ENCODE assay signal across 16 cellular contexts in the genomic region with DNA sequence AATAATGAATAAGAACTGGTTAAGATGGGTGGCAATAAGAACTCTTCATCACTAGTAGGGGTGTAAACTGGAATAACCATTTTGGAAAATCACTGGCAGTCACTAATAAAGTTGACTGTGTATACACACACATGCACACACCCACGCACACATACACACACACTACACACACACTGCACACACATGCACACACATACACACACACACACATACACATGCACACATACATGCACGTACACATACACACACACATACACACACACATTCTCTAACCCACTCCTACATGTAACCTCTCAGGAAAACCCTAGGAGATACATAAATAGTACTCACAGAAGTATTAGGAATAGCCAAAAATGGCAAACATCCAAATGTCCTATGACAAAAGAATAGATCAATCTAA.
A peak's percentile ranks its signal among the peaks of the same experiment; 100 is the strongest.
DNase-seq lines count a peak whose midpoint lies in the region; ATAC-seq, FAIRE-seq and TF ChIP-seq lines count a peak whose summit lies in the region.
"Had no signal": no experiment of that assay in that cellular context is flagged by ENCODE, and none has a peak within 500 bp of the region (broad histone marks: within the 10 kb centered on the region; RNA-seq: fewer than 3 reads in every experiment).

No MANE protein-coding gene starts in this region.

- no peaks in the 10 kb centered on the region for H3K4me1 ChIP-seq in HEK293 (ENCODE audit: control insufficient read depth, insufficient read depth, low read length)
- peaks cover 11 to 12% of the 10 kb centered on the region in 2 donors for H3K4me1 ChIP-seq in kidney (ENCODE audit: control insufficient read depth in 1 of 2, insufficient read depth in 1 of 2, low read depth in 1 of 2, low read length in 2 of 2)
- H3K4me1 ChIP-seq: HAP-1 had no signal

- CTCF ChIA-PET in HEK293 (lab: Yijun Ruan, JAX): no interaction called here

- intact Hi-C loops in kidney (cut with DNase I): no loop called here

- H3K36me3 Mint-ChIP-seq in stimulated activated effector memory CD8-positive, alpha-beta T cell treated with anti-CD3 and anti-CD28 coated beads, Interleukin-12 subunit alpha, Interleukin-12 subunit beta, amount 100 ng/mL, for 72 hours: no peaks in the 10 kb centered on the region
- H3K36me3 Mint-ChIP-seq: CD4-positive, alpha-beta memory T cell had no signal

- H3K4me3 ChIP-seq in HEK293 (ENCODE audit: low read depth, low read length): no peak overlapping the region
- no peak overlapping the region for H3K4me3 ChIP-seq in bronchial epithelial cell (ENCODE audit: low read depth, low read length)
- H3K4me3 ChIP-seq in kidney (ENCODE audit: low read length in 2 of 2): no peak overlapping the region
- H3K4me3 ChIP-seq: HAP-1 had no signal

- no peak overlapping the region for H3K9ac ChIP-seq in kidney (ENCODE audit: low read length in 2 of 2)

- H3K4me1 Mint-ChIP-seq in stimulated activated effector memory CD8-positive, alpha-beta T cell treated with anti-CD3 and anti-CD28 coated beads, Interleukin-12 subunit alpha, Interleukin-12 subunit beta, amount 100 ng/mL, for 72 hours: no peaks in the 10 kb centered on the region
- H3K4me1 Mint-ChIP-seq: CD4-positive, alpha-beta memory T cell had no signal

- no peak for DNase-seq in bronchial epithelial cell (ENCODE audit: low read depth)
- no peak for DNase-seq in urothelium cell line (ENCODE audit: low spot score)
- DNase-seq in omental fat pad (ENCODE audit: low spot score): no peak
- DNase-seq in kidney: no peak
- no peak for DNase-seq in stimulated activated effector memory CD8-positive, alpha-beta T cell treated with anti-CD3 and anti-CD28 coated beads, Interleukin-12 subunit alpha, Interleukin-12 subunit beta, amount 100 ng/mL, for 72 hours (ENCODE audit: low spot score in 2 of 2)
- DNase-seq: C1 segment of cervical spinal cord; Caco-2; CD4-positive, alpha-beta memory T cell; DMS153; DND-41; GOT3 had no signal

- no peak overlapping the region for H3K4me3 Mint-ChIP-seq in stimulated activated effector memory CD8-positive, alpha-beta T cell treated with anti-CD3 and anti-CD28 coated beads, Interleukin-12 subunit alpha, Interleukin-12 subunit beta, amount 100 ng/mL, for 72 hours
- H3K4me3 Mint-ChIP-seq: CD4-positive, alpha-beta memory T cell had no signal

- ATAC-seq in omental fat pad (ENCODE audit: low FRiP score): no peak
- ATAC-seq in stimulated activated effector memory CD8-positive, alpha-beta T cell treated with anti-CD3 and anti-CD28 coated beads, Interleukin-12 subunit alpha, Interleukin-12 subunit beta, amount 100 ng/mL, for 72 hours: no peak

- H3K27me3 ChIP-seq in bronchial epithelial cell (ENCODE audit: control insufficient read depth, insufficient read depth, low read length): no peaks in the 10 kb centered on the region

- H3K27ac Mint-ChIP-seq in stimulated activated effector memory CD8-positive, alpha-beta T cell treated with anti-CD3 and anti-CD28 coated beads, Interleukin-12 subunit alpha, Interleukin-12 subunit beta, amount 100 ng/mL, for 72 hours: no peak overlapping the region
- H3K27ac Mint-ChIP-seq: CD4-positive, alpha-beta memory T cell had no signal

- POLR2A ChIA-PET in HEK293 (lab: Yijun Ruan, JAX): no interaction called here

- peaks cover 9% of the 10 kb centered on the region for H3K9me3 Mint-ChIP-seq in stimulated activated effector memory CD8-positive, alpha-beta T cell treated with anti-CD3 and anti-CD28 coated beads, Interleukin-12 subunit alpha, Interleukin-12 subunit beta, amount 100 ng/mL, for 72 hours

- H3K36me3 ChIP-seq in HEK293 (ENCODE audit: control insufficient read depth in 2 of 2, insufficient read depth in 1 of 2, low read length in 2 of 2): no peaks in the 10 kb centered on the region
- H3K36me3 ChIP-seq in bronchial epithelial cell (ENCODE audit: control insufficient read depth, insufficient read depth, low read length): no peaks in the 10 kb centered on the region
- no peaks in the 10 kb centered on the region for H3K36me3 ChIP-seq in kidney (ENCODE audit: control insufficient read depth in 1 of 2, insufficient read depth in 2 of 2, low read length in 2 of 2)
- H3K36me3 ChIP-seq: HAP-1 had no signal

- no peak for TF ChIP-seq CTCF in HEK293 (tag by site-specific recombination; IDR thresholded peaks at IDR 0.05)
- TF ChIP-seq CTCF in bronchial epithelial cell (IDR thresholded peaks at IDR 0.05; ENCODE audit: insufficient read depth, low read length, severe bottlenecking): no peak
- TF ChIP-seq CTCF in omental fat pad (IDR thresholded peaks at IDR 0.05): no peak
- no peak for TF ChIP-seq CTCF in kidney (IDR thresholded peaks at IDR 0.05; ENCODE audit: borderline replicate concordance, extremely low read depth, insufficient read depth)

- H3K27ac ChIP-seq in HEK293 (ENCODE audit: extremely low read depth, low read depth, low read length) (no peak overlapping the region), kidney (ENCODE audit: low read depth in 2 of 2, low read length in 2 of 2) (no peak overlapping the region)

- FAIRE-seq in bronchial epithelial cell (lab: Jason Lieb, UNC) (peak; percentile 43), urothelium cell line (lab: Jason Lieb, UNC) (peak; percentile 92), kidney (lab: Jason Lieb, UNC) (no peak)
- FAIRE-seq: G401.6, GM18507, H54 had no signal

- H3K9me3 ChIP-seq in HEK293 (ENCODE audit: control insufficient read depth, insufficient read depth, low read depth, low read length) (peaks cover 4% of the 10 kb centered on the region; the same call in 1 of the 2 replicates), kidney (ENCODE audit: control insufficient read depth in 1 of 2, low read length in 2 of 2) (peaks cover 0 to 3% of the 10 kb centered on the region in 2 donors)
- H3K9me3 ChIP-seq: HAP-1 had no signal

TF ChIP-seq in HEK293, 187 proteins besides CTCF, POLR2A, EP300 and RAD21:
- TF ChIP-seq MZF1 (tag by site-specific recombination; IDR thresholded peaks at IDR 0.05; ENCODE audit: borderline replicate concordance): no peak
- TF ChIP-seq ZNF146 (tag by site-specific recombination; IDR thresholded peaks at IDR 0.05): no peak
- TF ChIP-seq ZNF48 (tag by site-specific recombination; IDR thresholded peaks at IDR 0.05): no peak
- TF ChIP-seq, protein P1, sequence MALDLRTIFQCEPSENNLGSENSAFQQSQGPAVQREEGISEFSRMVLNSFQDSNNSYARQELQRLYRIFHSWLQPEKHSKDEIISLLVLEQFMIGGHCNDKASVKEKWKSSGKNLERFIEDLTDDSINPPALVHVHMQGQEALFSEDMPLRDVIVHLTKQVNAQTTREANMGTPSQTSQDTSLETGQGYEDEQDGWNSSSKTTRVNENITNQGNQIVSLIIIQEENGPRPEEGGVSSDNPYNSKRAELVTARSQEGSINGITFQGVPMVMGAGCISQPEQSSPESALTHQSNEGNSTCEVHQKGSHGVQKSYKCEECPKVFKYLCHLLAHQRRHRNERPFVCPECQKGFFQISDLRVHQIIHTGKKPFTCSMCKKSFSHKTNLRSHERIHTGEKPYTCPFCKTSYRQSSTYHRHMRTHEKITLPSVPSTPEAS (tag by site-specific recombination; IDR thresholded peaks at IDR 0.05): peak; percentile 98
- TF ChIP-seq SCRT1 (tag by site-specific recombination; IDR thresholded peaks at IDR 0.05; ENCODE audit: borderline replicate concordance): no peak
